In genomic region chr12:55743967-55744931, GRCh38 we compare ENCODE assay signal across 1 cellular context.
TF ChIP-seq lines count a peak whose summit lies in the region.

No MANE protein-coding gene starts in this region.

TF ChIP-seq in HepG2, 621 proteins besides CTCF, POLR2A, EP300 and RAD21:
- TF ChIP-seq MTA3 (CRISPR knock-in tag; IDR thresholded peaks at IDR 0.05) = no peak
- TF ChIP-seq UBTF (CRISPR knock-in tag; IDR thresholded peaks at IDR 0.05) = 0 out of 2 replicates have a peak, but pooled peaks have one; percentile 7
